Comparison of ENCODE assay signal across 8 cellular contexts in the genomic region with DNA sequence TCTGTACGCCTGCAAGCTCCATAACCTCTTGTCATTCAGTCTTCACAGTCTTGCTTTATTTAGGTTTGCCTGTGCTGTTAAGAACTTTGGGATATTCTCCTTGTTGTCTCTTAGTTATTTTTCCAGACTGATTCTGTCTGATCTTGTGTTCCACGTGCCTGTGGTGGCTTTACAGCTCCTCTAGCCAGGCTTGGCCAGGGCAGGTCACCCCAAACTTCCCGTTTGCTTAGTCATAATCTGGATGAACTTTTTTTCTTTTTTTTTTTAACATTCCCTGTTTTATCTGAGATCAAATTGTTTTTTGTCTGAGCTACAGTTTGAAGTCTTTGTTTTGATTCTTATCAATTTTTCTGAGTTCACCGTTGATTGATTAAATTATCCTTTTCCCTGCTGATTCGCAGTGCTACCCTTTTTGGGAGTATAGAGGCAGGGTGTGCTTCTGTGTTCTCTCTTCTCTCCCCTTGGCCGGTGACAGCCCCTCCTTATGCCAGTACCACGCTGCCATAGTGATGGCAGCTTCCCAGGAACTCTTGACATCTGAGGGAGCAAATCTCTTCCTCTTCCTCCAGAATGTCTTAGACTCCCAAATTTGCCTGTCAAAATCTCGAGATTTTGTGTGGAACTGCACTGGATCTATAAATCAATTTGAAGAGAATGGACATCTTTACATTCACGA. TPM values are rescaled to one million over a fixed set of nuclear protein-coding genes. Genes with fewer than 3 reads are reported as not detected.
DNase-seq lines count a peak whose midpoint lies in the region; ATAC-seq, FAIRE-seq and TF ChIP-seq lines count a peak whose summit lies in the region.

No MANE protein-coding gene starts in this region.

- DNase-seq in GM06990 (ENCODE audit: extremely low read depth, insufficient read length) (no peak), RCC 7860 (ENCODE audit: low spot score) (no peak), epithelial cell of esophagus (ENCODE audit: low read depth) (peak; percentile 33), NCI-H2171 (lab: John Stamatoyannopoulos, UW) (no peak), G401 (ENCODE audit: low spot score) (no peak)

- FAIRE-seq in RCC 7860 (lab: Jason Lieb, UNC): peak; percentile 51

- ATAC-seq in HG03159 (IDR thresholded peaks at IDR 0.05; ENCODE audit: unreplicated experiment): no peak
- no peak for ATAC-seq in GM18873 (IDR thresholded peaks at IDR 0.05; ENCODE audit: low FRiP score, unreplicated experiment)

- in situ Hi-C loops in G401 (cut with HindIII; ENCODE audit: low sequenced_read_pairs): no loop called here

- peak overlapping the region; percentile 96 for H3K4me2 ChIP-seq in skeletal muscle satellite cell (ENCODE audit: low read length)

- H3K4me3 ChIP-seq in GM06990 (replicated peaks; ENCODE audit: low read depth, low read length): peak overlapping the region; percentile 97
- no peak overlapping the region for H3K4me3 ChIP-seq in epithelial cell of esophagus (ENCODE audit: low read length)
- peak overlapping the region; percentile 78 for H3K4me3 ChIP-seq in skeletal muscle satellite cell (ENCODE audit: low read length)

- no peaks in the 10 kb centered on the region for H3K9me3 ChIP-seq in skeletal muscle satellite cell (replicated peaks; ENCODE audit: low read length)

- H3K27me3 ChIP-seq in GM06990 (replicated peaks; ENCODE audit: control insufficient read depth, insufficient read depth, low read length): no peaks in the 10 kb centered on the region
- H3K27me3 ChIP-seq in skeletal muscle satellite cell (ENCODE audit: control insufficient read depth, insufficient read depth, low read length): no peaks in the 10 kb centered on the region

- H3K4me1 ChIP-seq in skeletal muscle satellite cell (ENCODE audit: control insufficient read depth, insufficient read depth, low read length): peaks cover 24% of the 10 kb centered on the region

- TF ChIP-seq CTCF in GM06990 (IDR thresholded peaks at IDR 0.05; ENCODE audit: insufficient read depth, low read length, poor library complexity, severe bottlenecking) (no peak), epithelial cell of esophagus (IDR thresholded peaks at IDR 0.05; ENCODE audit: insufficient read depth, low read depth, low read length, missing control alignments) (no peak)

- peak overlapping the region; percentile 92 for H3K9ac ChIP-seq in skeletal muscle satellite cell (ENCODE audit: low read depth, low read length)

- H3K36me3 ChIP-seq in GM06990 (ENCODE audit: control insufficient read depth, insufficient read depth, low read length): peaks cover 2% of the 10 kb centered on the region
- H3K36me3 ChIP-seq in skeletal muscle satellite cell (ENCODE audit: insufficient read depth, low read length): peaks cover 7% of the 10 kb centered on the region

RNA-seq across cellular contexts. Expression of a gene that starts 2.5 kb away (rescaled TPM):
- total RNA-seq in skeletal muscle satellite cell (2012; rRNA removed): 88.7 and 109 TPM in 2 replicates
- total RNA-seq in G401 (2014; rRNA removed; shearing (Covaris generic)): 1.2 TPM in 1 of 2 replicates, not detected in the other
